Comparison of ENCODE assay signal across 16 cellular contexts in the genomic region with DNA sequence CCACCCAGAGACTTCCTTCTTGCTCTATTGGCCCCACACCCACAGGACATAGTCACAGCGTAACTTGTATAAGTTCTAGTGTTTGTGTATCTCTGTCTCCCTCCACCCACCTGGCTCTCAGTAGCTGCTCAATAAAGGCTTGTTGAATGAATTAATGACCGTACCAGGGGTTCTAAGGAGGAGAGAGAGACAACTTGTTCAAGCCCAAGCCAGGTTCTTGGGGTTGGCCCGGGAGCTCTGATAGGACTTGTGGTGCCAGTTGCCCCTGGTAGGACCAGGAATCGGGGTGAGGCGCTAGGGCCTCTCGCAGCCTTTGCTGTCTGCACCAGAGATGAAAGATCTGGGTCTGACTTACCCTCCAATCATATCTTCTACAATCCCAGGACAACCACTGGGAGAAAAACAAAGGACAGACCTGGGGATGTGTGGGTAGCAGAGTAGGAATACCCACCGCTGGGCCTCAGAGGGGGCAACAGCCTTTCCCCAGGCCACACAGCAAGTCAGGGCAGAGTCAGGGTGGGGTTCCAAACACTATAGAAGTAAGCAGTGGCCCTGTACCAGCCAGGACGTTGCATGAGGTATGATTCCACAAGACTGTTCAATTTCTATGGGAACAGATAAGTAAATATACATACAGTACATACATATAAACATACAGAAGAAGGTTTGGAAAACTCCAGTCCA. TPM values are rescaled to one million over a fixed set of nuclear protein-coding genes. Genes with fewer than 3 reads are reported as not detected.
DNase-seq lines count a peak whose midpoint lies in the region; ATAC-seq and TF ChIP-seq lines count a peak whose summit lies in the region.
"Had no signal": no experiment of that assay in that cellular context is flagged by ENCODE, and none has a peak within 500 bp of the region (broad histone marks: within the 10 kb centered on the region; RNA-seq: fewer than 3 reads in every experiment).

No MANE protein-coding gene starts in this region.

- no peaks in the 10 kb centered on the region for H3K79me2 ChIP-seq in mammary epithelial cell (ENCODE audit: insufficient read depth, low read length)

- H3K4me3 Mint-ChIP-seq in MCF 10A (ENCODE audit: unreplicated experiment) (no peak overlapping the region), mesothelial cell of epicardium (no peak overlapping the region), type B pancreatic cell (peak overlapping the region; percentile 33)

- POLR2A ChIA-PET in MCF 10A (lab: Yijun Ruan, JAX): interaction anchor here (0.9 to 1.3 kb wide), 2 partner anchors 26 to 60 kb away, joined by 3 read pairs; no protein-coding TSS in a partner anchor

- H3K9me3 ChIP-seq in mammary epithelial cell (replicated peaks; ENCODE audit: insufficient read depth, low read length): no peaks in the 10 kb centered on the region
- no peaks in the 10 kb centered on the region for H3K9me3 ChIP-seq in adipocyte (ENCODE audit: control insufficient read depth, low read length)
- H3K9me3 ChIP-seq in gastrocnemius medialis: no peaks in the 10 kb centered on the region
- H3K9me3 ChIP-seq: MG63, prostate gland, testis had no signal

- no peaks in the 10 kb centered on the region for H3K36me3 Mint-ChIP-seq in MCF 10A (ENCODE audit: insufficient read depth, unreplicated experiment)
- H3K36me3 Mint-ChIP-seq in mesothelial cell of epicardium: no peaks in the 10 kb centered on the region
- H3K36me3 Mint-ChIP-seq in type B pancreatic cell: no peaks in the 10 kb centered on the region

- no peaks in the 10 kb centered on the region for H3K27me3 ChIP-seq in mammary epithelial cell (ENCODE audit: insufficient read depth, low read length)
- no peaks in the 10 kb centered on the region for H3K27me3 ChIP-seq in adipocyte (replicated peaks; ENCODE audit: control insufficient read depth, insufficient read depth, low read length)
- H3K27me3 ChIP-seq in gastrocnemius medialis: no peaks in the 10 kb centered on the region
- H3K27me3 ChIP-seq: MG63, testis had no signal

- TF ChIP-seq CTCF in mammary epithelial cell (conservative IDR thresholded peaks at IDR 0.05 in 1 of 2, IDR thresholded peaks at IDR 0.05 in 1 of 2; ENCODE audit: extremely low read depth in 1 of 2, insufficient read depth in 1 of 2, low read depth in 1 of 2, low read length in 2 of 2) (no peak), MCF 10A (IDR thresholded peaks at IDR 0.05; ENCODE audit: unreplicated experiment) (no peak), mesothelial cell of epicardium (IDR thresholded peaks at IDR 0.05; ENCODE audit: unreplicated experiment) (no peak), type B pancreatic cell (conservative IDR thresholded peaks at IDR 0.05) (no peak), gastrocnemius medialis (IDR thresholded peaks at IDR 0.05 in 4 of 5, conservative IDR thresholded peaks at IDR 0.05 in 1 of 5) (no peak)

- H3K27ac ChIP-seq in mammary epithelial cell (ENCODE audit: insufficient read depth, low read depth, low read length): no peak overlapping the region
- H3K27ac ChIP-seq in gastrocnemius medialis: no peak overlapping the region
- H3K27ac ChIP-seq: testis had no signal

- no peak overlapping the region for H3K4me2 ChIP-seq in mammary epithelial cell (ENCODE audit: insufficient read depth, low read depth, low read length)

- no peak for TF ChIP-seq POLR2A in gastrocnemius medialis (IDR thresholded peaks at IDR 0.05)

- peak overlapping the region; percentile 34 for H2AFZ ChIP-seq in mammary epithelial cell (ENCODE audit: low read depth, low read length)

- H3K27me3 Mint-ChIP-seq in MCF 10A (ENCODE audit: insufficient read depth, unreplicated experiment) (no peaks in the 10 kb centered on the region), mesothelial cell of epicardium (ENCODE audit: low read depth) (no peaks in the 10 kb centered on the region), type B pancreatic cell (peaks cover 12% of the 10 kb centered on the region)

- ATAC-seq in gastrocnemius medialis: no peak
- ATAC-seq: esophagus mucosa had no signal

- BruUV-seq in mammary epithelial cell (replicated peaks; lab: Mats Ljungman, UMichigan): no TSS peak
- BruUV-seq in MCF 10A (replicated peaks; lab: Mats Ljungman, UMichigan): no TSS peak

- CTCF ChIA-PET in mammary epithelial cell (lab: Charles Lee; ENCODE audit: low non-redundant PET) (no interaction called here), MCF 10A (lab: Yijun Ruan, JAX) (interaction anchor here (0.6 to 8.8 kb wide), 5 partner anchors 46 to 131 kb away, joined by 3 to 146 read pairs (median 4); no protein-coding TSS in a partner anchor)

- H3K4me1 Mint-ChIP-seq in MCF 10A (ENCODE audit: insufficient read depth, unreplicated experiment) (peaks cover 61% of the 10 kb centered on the region), mesothelial cell of epicardium (peaks cover 52% of the 10 kb centered on the region), type B pancreatic cell (ENCODE audit: unreplicated experiment) (peaks cover 52% of the 10 kb centered on the region)

- intact Hi-C loops in mammary epithelial cell (cut with micrococcal nuclease): no loop called here
- intact Hi-C loops in MCF 10A (cut with micrococcal nuclease): loop anchor here (5.0 kb wide), 1 partner anchor 137 kb away; no protein-coding TSS in a partner anchor
- intact Hi-C loops in gastrocnemius medialis (cut with DNase I; ENCODE audit: low total_unique reads): no loop called here

- in situ Hi-C loops in mammary epithelial cell (cut with MboI; ENCODE audit: low sequenced_read_pairs in 2 of 2) (no loop called here), gastrocnemius medialis (cut with MboI; ENCODE audit: low sequenced_read_pairs in 4 of 4) (no loop called here)

- H3K4me3 ChIP-seq in mammary epithelial cell (replicated peaks in 1 of 3; ENCODE audit: insufficient read depth in 1 of 3, low read depth in 2 of 3, low read length in 3 of 3) (no peak overlapping the region), adipocyte (ENCODE audit: low read length) (no peak overlapping the region), gastrocnemius medialis (no peak overlapping the region)
- H3K4me3 ChIP-seq: MG63, prostate gland, testis had no signal

- no peak for DNase-seq in mammary epithelial cell
- DNase-seq in MCF 10A (ENCODE audit: unreplicated experiment): no peak
- DNase-seq in adipocyte (ENCODE audit: low read depth): peak; percentile 41
- no peak for DNase-seq in mesothelial cell of epicardium (ENCODE audit: low spot score in 2 of 2, unreplicated experiment in 2 of 2)
- no peak for DNase-seq in type B pancreatic cell (ENCODE audit: extremely low spot score, unreplicated experiment)
- DNase-seq in hypothalamus (lab: John Stamatoyannopoulos, UW): no peak
- no peak for DNase-seq in activated CD4-positive, alpha-beta T cell treated with anti-CD3 and anti-CD28 coated beads for 4 hours
- DNase-seq in gastrocnemius medialis: no peak
- DNase-seq: ACHN, NCI-H2029, NCI-H510A treated with DMSO at 0.1 percent for 48 hours, testis had no signal

- dilution Hi-C loops in mammary epithelial cell (cut with HindIII; ENCODE audit: low sequenced_read_pairs): no loop called here

- H3K9ac ChIP-seq in mammary epithelial cell (ENCODE audit: insufficient read depth, low read length) (no peak overlapping the region), adipocyte (ENCODE audit: low read length) (no peak overlapping the region)

- H4K20me1 ChIP-seq in mammary epithelial cell (ENCODE audit: insufficient read depth, low read length): no peaks in the 10 kb centered on the region

- H3K36me3 ChIP-seq in mammary epithelial cell (ENCODE audit: insufficient read depth, low read length): no peaks in the 10 kb centered on the region
- no peaks in the 10 kb centered on the region for H3K36me3 ChIP-seq in adipocyte (ENCODE audit: control insufficient read depth, insufficient read depth, low read length, severe bottlenecking)
- H3K36me3 ChIP-seq in gastrocnemius medialis: no peaks in the 10 kb centered on the region
- H3K36me3 ChIP-seq: MG63, prostate gland had no signal

- H3K4me1 ChIP-seq in mammary epithelial cell (ENCODE audit: insufficient read depth, low read length) (peaks cover 71% of the 10 kb centered on the region), adipocyte (ENCODE audit: control insufficient read depth, insufficient read depth, low read length) (peaks cover 38% of the 10 kb centered on the region), gastrocnemius medialis (peaks cover 5 to 9% of the 10 kb centered on the region in 2 donors)
- H3K4me1 ChIP-seq: prostate gland had no signal

- H3K9me3 Mint-ChIP-seq in MCF 10A (ENCODE audit: unreplicated experiment) (no peaks in the 10 kb centered on the region), mesothelial cell of epicardium (no peaks in the 10 kb centered on the region), type B pancreatic cell (no peaks in the 10 kb centered on the region)
- H3K9me3 Mint-ChIP-seq: activated T-helper 2 cell treated with anti-CD3 and anti-CD28 coated beads, Interferon-gamma antibody, Interleukin-2, Interleukin-4, amounts not matched to agents 10 μg/mL and 5 μg/mL and 100 μg/mL, durations not matched to agents 14 hours and 24 hours and 36 hours had no signal

- WGBS in mammary epithelial cell (ENCODE audit: low coverage, missing lambda C conversion rate): 73% methylated on average over 8 of the region's 8 CpGs

- H3K27ac Mint-ChIP-seq in MCF 10A (ENCODE audit: low read depth, unreplicated experiment) (no peak overlapping the region), mesothelial cell of epicardium (peak overlapping the region; percentile 89), type B pancreatic cell (no peak overlapping the region)
- H3K27ac Mint-ChIP-seq: activated T-helper 2 cell treated with anti-CD3 and anti-CD28 coated beads, Interferon-gamma antibody, Interleukin-2, Interleukin-4, amounts not matched to agents 10 μg/mL and 5 μg/mL and 100 μg/mL, durations not matched to agents 14 hours and 24 hours and 36 hours had no signal

RNA-seq across cellular contexts. Expression of gene TGM2, which starts 5.3 kb away (rescaled TPM):
- total RNA-seq in mammary epithelial cell: 100 to 1,000 TPM in 1 of 2 donors, 10 to 100 TPM in 1; 53.4 to 252 TPM
- 98.1 TPM for polyA plus RNA-seq in mammary epithelial cell
- 98.9 TPM for polyA minus RNA-seq in mammary epithelial cell
- total RNA-seq in MCF 10A (2022): 0.76 and 1.5 TPM in 2 replicates
- total RNA-seq in mesothelial cell of epicardium: 32.4 to 35.7 TPM (median 35.3 TPM) in 3 replicates
- total RNA-seq in type B pancreatic cell (ENCODE audit: low replicate concordance): 28.6 and 31.7 TPM in 2 replicates
- total RNA-seq in gastrocnemius medialis: 100 to 1,000 TPM in 1 of 4 donors, 10 to 100 TPM in 3; 12.8 to 152 (median 58.4) TPM
- total RNA-seq: activated T-helper 2 cell treated with anti-CD3 and anti-CD28 coated beads, Interferon-gamma antibody, Interleukin-2, Interleukin-4, amounts not matched to agents 10 μg/mL and 5 μg/mL and 100 μg/mL, durations not matched to agents 14 hours and 24 hours and 36 hours had no signal
